Comparison of ENCODE assay signal across 1 cellular context in genomic region chr1:161439280-161440232, GRCh38.
TF ChIP-seq lines count a peak whose summit lies in the region.

No MANE protein-coding gene starts in this region.

TF ChIP-seq in HepG2, 621 proteins besides CTCF, POLR2A, EP300 and RAD21 (continued from another document):
- TF ChIP-seq NFAT5 (CRISPR knock-in tag; IDR thresholded peaks at IDR 0.05) = 0 out of 2 replicates have a peak, but pooled peaks have one; percentile 66
- no peak for TF ChIP-seq MAZ (IDR thresholded peaks at IDR 0.05; ENCODE audit: borderline replicate concordance, low read depth, low read length)
- no peak for TF ChIP-seq MAZ (CRISPR knock-in tag; IDR thresholded peaks at IDR 0.05; ENCODE audit: low read depth)
- no peak for TF ChIP-seq STAT5B (CRISPR knock-in tag; IDR thresholded peaks at IDR 0.05)
- no peak for TF ChIP-seq ZNF138 (CRISPR knock-in tag; IDR thresholded peaks at IDR 0.05; ENCODE audit: low read depth)
- TF ChIP-seq ZBTB34 (CRISPR knock-in tag; IDR thresholded peaks at IDR 0.05) = no peak
- no peak for TF ChIP-seq SMYD3 (CRISPR knock-in tag; IDR thresholded peaks at IDR 0.05)
- TF ChIP-seq ZNF687 (CRISPR knock-in tag; IDR thresholded peaks at IDR 0.05) = peak; percentile 72
- peak; percentile 85 for TF ChIP-seq CEBPB (IDR thresholded peaks at IDR 0.05; ENCODE audit: borderline replicate concordance, low read depth, low read length)
- TF ChIP-seq RFX1 (IDR thresholded peaks at IDR 0.05) = no peak
- TF ChIP-seq ZNF740 (CRISPR knock-in tag; IDR thresholded peaks at IDR 0.05) = 0 out of 2 replicates have a peak, but pooled peaks have one; percentile 15
- peak; percentile 18; the same call in 1 of the 2 replicates for TF ChIP-seq MYC (CRISPR knock-in tag; IDR thresholded peaks at IDR 0.05; ENCODE audit: borderline replicate concordance)
- 0 out of 2 replicates have a peak, but pooled peaks have one; percentile 33 for TF ChIP-seq MTF1 (CRISPR knock-in tag; IDR thresholded peaks at IDR 0.05)
- TF ChIP-seq SPEN (CRISPR knock-in tag; IDR thresholded peaks at IDR 0.05; ENCODE audit: low read depth) = 0 out of 2 replicates have a peak, but pooled peaks have one; percentile 0
- TF ChIP-seq HOXA3 (CRISPR knock-in tag; IDR thresholded peaks at IDR 0.05) = peak; percentile 42; the same call in 1 of the 2 replicates
- TF ChIP-seq TFDP1 (CRISPR knock-in tag; IDR thresholded peaks at IDR 0.05; ENCODE audit: borderline replicate concordance) = peak; percentile 70
- no peak for TF ChIP-seq ZBTB44 (CRISPR knock-in tag; IDR thresholded peaks at IDR 0.05)
- TF ChIP-seq ATF7-NPFF (CRISPR knock-in tag; IDR thresholded peaks at IDR 0.05; ENCODE audit: low read depth) = 0 out of 2 replicates have a peak, but pooled peaks have one; percentile 11
- peak; percentile 84 for TF ChIP-seq HNRNPLL (IDR thresholded peaks at IDR 0.05; ENCODE audit: low read depth, low read length, poor library complexity, severe bottlenecking)
- peak; percentile 68 for TF ChIP-seq TAF15 (IDR thresholded peaks at IDR 0.05; ENCODE audit: low read depth, low read length, poor library complexity, severe bottlenecking)
- 0 out of 2 replicates have a peak, but pooled peaks have one; percentile 36 for TF ChIP-seq BRCA1 (CRISPR knock-in tag; IDR thresholded peaks at IDR 0.05)
- 0 out of 2 replicates have a peak, but pooled peaks have one; percentile 23 for TF ChIP-seq RNF2 (conservative IDR thresholded peaks at IDR 0.05; ENCODE audit: low read depth)
- TF ChIP-seq GTF2F1 (IDR thresholded peaks at IDR 0.05; ENCODE audit: low read length) = no peak
- TF ChIP-seq ZNF761 (CRISPR knock-in tag; conservative IDR thresholded peaks at IDR 0.05) = 0 out of 2 replicates have a peak, but pooled peaks have one; percentile 3
- no peak for TF ChIP-seq ZBTB14 (CRISPR knock-in tag; IDR thresholded peaks at IDR 0.05)
- TF ChIP-seq ZNF317 (CRISPR knock-in tag; IDR thresholded peaks at IDR 0.05) = no peak
- TF ChIP-seq ZNF574 (CRISPR knock-in tag; IDR thresholded peaks at IDR 0.05) = peak; percentile 8; the same call in 1 of the 2 replicates
- peak; percentile 38; the same call in 1 of the 2 replicates for TF ChIP-seq SALL1 (CRISPR knock-in tag; IDR thresholded peaks at IDR 0.05)
TF ChIP-seq in HepG2: peak in this region for 24.
